ENCODE assay signal across 21 cellular contexts in the genomic region with DNA sequence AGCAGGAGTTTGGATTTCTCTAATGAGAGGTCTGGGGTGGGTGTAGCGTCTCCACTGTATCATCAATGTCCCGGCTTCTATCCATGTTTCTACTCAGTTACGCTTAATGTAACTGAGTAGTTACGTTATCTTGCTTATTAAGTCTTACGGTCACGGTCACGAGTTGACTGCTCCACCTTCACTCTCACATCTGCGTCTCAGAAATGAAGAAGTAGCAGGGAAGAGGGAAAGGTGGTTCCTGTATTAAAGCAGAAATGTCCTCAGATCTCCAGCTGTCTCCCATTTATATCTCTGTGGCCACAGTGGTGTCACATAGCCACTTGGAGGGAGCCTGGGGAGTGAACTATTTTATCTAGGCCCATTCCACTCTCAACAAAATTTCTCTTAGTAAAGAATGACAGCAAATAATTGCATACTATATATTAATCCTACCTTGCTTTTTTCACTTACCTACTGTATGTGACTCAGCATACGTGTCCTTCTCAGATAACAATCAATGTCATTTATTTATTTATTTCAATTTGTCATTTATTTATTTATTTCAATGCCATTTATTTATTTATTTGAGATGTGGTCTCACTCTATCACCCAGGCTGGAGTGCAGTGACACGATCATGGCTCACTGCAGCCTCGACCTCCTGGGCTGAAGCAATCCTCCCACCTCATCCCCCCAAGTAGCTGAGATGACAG. TPM values are rescaled to one million over a fixed set of nuclear protein-coding genes. Genes with fewer than 3 reads are reported as not detected.
DNase-seq lines count a peak whose midpoint lies in the region; ATAC-seq and TF ChIP-seq lines count a peak whose summit lies in the region.
"Had no signal": no experiment of that assay in that cellular context is flagged by ENCODE, and none has a peak within 500 bp of the region (broad histone marks: within the 10 kb centered on the region; RNA-seq: fewer than 3 reads in every experiment).

No MANE protein-coding gene starts in this region.

- peak overlapping the region; percentile 54; the same call in 1 of the 2 replicates for H2AFZ ChIP-seq in OCI-LY3 (ENCODE audit: low read depth, low read length)

- H3K4me3 Mint-ChIP-seq in endothelial cell (ENCODE audit: unreplicated experiment), result no peak overlapping the region
- H3K4me3 Mint-ChIP-seq: activated T-helper 17 cell treated with anti-CD3 and anti-CD28 coated beads, Interleukin-2, amount 50 U/mL, for 72 hours; endodermal cell; IgD-negative memory B cell; neural progenitor cell; type B pancreatic cell had no signal

- no peak overlapping the region for H3K9ac ChIP-seq in OCI-LY3 (ENCODE audit: low read length)
- H3K9ac ChIP-seq: neural progenitor cell had no signal

- H3K36me3 ChIP-seq in OCI-LY3 (replicated peaks; ENCODE audit: low read depth, low read length) (no peaks in the 10 kb centered on the region), upper lobe of left lung (no peaks in the 10 kb centered on the region)
- H3K36me3 ChIP-seq: neural progenitor cell had no signal

- in situ Hi-C loops in KBM-7 (cut with MboI; ENCODE audit: low pct_unique_long_range_greater_than_20kb, low sequenced_read_pairs), result no loop called here
- in situ Hi-C loops in GM13976 (cut with MboI; ENCODE audit: low sequenced_read_pairs, unreplicated experiment), result no loop called here

- no peak overlapping the region for H3K27ac Mint-ChIP-seq in endothelial cell (ENCODE audit: unreplicated experiment)
- H3K27ac Mint-ChIP-seq: activated T-helper 17 cell treated with anti-CD3 and anti-CD28 coated beads, Interleukin-2, amount 50 U/mL, for 72 hours; endodermal cell; IgD-negative memory B cell; neural progenitor cell had no signal

- peak; percentile 23 to 39 for ATAC-seq in upper lobe of left lung (ENCODE audit: low FRiP score in 2 of 2)
- ATAC-seq: activated T-helper 17 cell treated with anti-CD3 and anti-CD28 coated beads, Interleukin-2, amount 50 U/mL, for 72 hours; body of pancreas had no signal

- H3K9me3 Mint-ChIP-seq in endothelial cell (ENCODE audit: unreplicated experiment), result no peaks in the 10 kb centered on the region
- H3K9me3 Mint-ChIP-seq: activated T-helper 17 cell treated with anti-CD3 and anti-CD28 coated beads, Interleukin-2, amount 50 U/mL, for 72 hours; endodermal cell; IgD-negative memory B cell; neural progenitor cell; type B pancreatic cell had no signal

- peaks cover 36% of the 10 kb centered on the region for H3K4me1 Mint-ChIP-seq in endothelial cell (ENCODE audit: unreplicated experiment)
- H3K4me1 Mint-ChIP-seq: activated T-helper 17 cell treated with anti-CD3 and anti-CD28 coated beads, Interleukin-2, amount 50 U/mL, for 72 hours had no signal

- no peaks in the 10 kb centered on the region for H3K79me2 ChIP-seq in OCI-LY3 (ENCODE audit: low read length)

- H3K4me1 ChIP-seq in OCI-LY3 (ENCODE audit: low read length) (peaks cover 19% of the 10 kb centered on the region), upper lobe of left lung (peaks cover 8 to 32% (median 19%) of the 10 kb centered on the region in 4 donors)

- H3K36me3 Mint-ChIP-seq in endothelial cell (ENCODE audit: low read depth, unreplicated experiment), result no peaks in the 10 kb centered on the region
- H3K36me3 Mint-ChIP-seq: IgD-negative memory B cell, neural progenitor cell, type B pancreatic cell had no signal

- no peaks in the 10 kb centered on the region for H3K27me3 Mint-ChIP-seq in endothelial cell (ENCODE audit: unreplicated experiment)
- H3K27me3 Mint-ChIP-seq: type B pancreatic cell had no signal

- 74 to 86% methylated on average over 11 of the region's 11 CpGs for WGBS in upper lobe of left lung, 2 donors

- H3K4me3 ChIP-seq in OCI-LY3 (ENCODE audit: low read length), result peak overlapping the region; percentile 4; the same call in 1 of the 2 replicates
- H3K4me3 ChIP-seq in upper lobe of left lung, result no peak overlapping the region
- H3K4me3 ChIP-seq: body of pancreas, neural progenitor cell had no signal

- no peak for TF ChIP-seq POLR2A in upper lobe of left lung (IDR thresholded peaks at IDR 0.05)

- no peak for TF ChIP-seq CTCF in OCI-LY3 (IDR thresholded peaks at IDR 0.05; ENCODE audit: low read depth, low read length)
- no peak for TF ChIP-seq CTCF in upper lobe of left lung (IDR thresholded peaks at IDR 0.05)
- no peak for TF ChIP-seq CTCF in endothelial cell (IDR thresholded peaks at IDR 0.05; ENCODE audit: unreplicated experiment)
- TF ChIP-seq CTCF in GM13976 (IDR thresholded peaks at IDR 0.05; ENCODE audit: borderline replicate concordance, control extremely low read depth, extremely low read depth, insufficient read depth, missing control alignments), result no peak

- H3K9me3 ChIP-seq in OCI-LY3 (ENCODE audit: insufficient read depth, low read length), result no peaks in the 10 kb centered on the region
- H3K9me3 ChIP-seq in upper lobe of left lung, result no peaks in the 10 kb centered on the region
- H3K9me3 ChIP-seq: body of pancreas had no signal

- no peak overlapping the region for H3K27ac ChIP-seq in OCI-LY3 (ENCODE audit: low read length)
- no peak overlapping the region for H3K27ac ChIP-seq in upper lobe of left lung
- H3K27ac ChIP-seq: neural progenitor cell had no signal

- peak; percentile 92 for DNase-seq in KBM-7
- DNase-seq in ecto neural progenitor cell (ENCODE audit: low spot score), result peak; percentile 8
- DNase-seq in upper lobe of left lung, result no peak
- no peak for DNase-seq in endothelial cell (ENCODE audit: low spot score)
- no peak for DNase-seq in activated CD4-positive, alpha-beta T cell treated with anti-CD3 and anti-CD28 coated beads for 4 hours
- no peak for DNase-seq in GM13976 (ENCODE audit: low spot score)
- DNase-seq: activated CD4-positive, alpha-beta T cell treated with anti-CD3 and anti-CD28 coated beads, Interleukin-2, amount 50 U/mL, for 1 hour; EL; endodermal cell; midbrain; MM.1S; NCI-H187 treated with DMSO at 0.1 percent for 48 hours; NCI-H446 treated with DMSO at 0.1 percent for 48 hours; stimulated activated CD4-positive, alpha-beta T cell treated with anti-CD3 and anti-CD28 coated beads, Interleukin-4, amount 100 ng/mL, for 4 hours had no signal

- no peak for TF ChIP-seq EP300 in upper lobe of left lung (IDR thresholded peaks at IDR 0.05)

- no peaks in the 10 kb centered on the region for H3K27me3 ChIP-seq in OCI-LY3 (ENCODE audit: low read depth, low read length)
- H3K27me3 ChIP-seq in upper lobe of left lung, result no peaks in the 10 kb centered on the region
- H3K27me3 ChIP-seq: body of pancreas, neural progenitor cell had no signal

- peak overlapping the region; percentile 33 for H3K4me2 ChIP-seq in OCI-LY3 (ENCODE audit: low read length)
- H3K4me2 ChIP-seq: neural progenitor cell had no signal

- no peaks in the 10 kb centered on the region for H4K20me1 ChIP-seq in OCI-LY3 (ENCODE audit: insufficient read depth, low read length)

RNA-seq across cellular contexts. Expression of gene RNU6-1, which starts 39.7 kb away (rescaled TPM):
- not detected for total RNA-seq in upper lobe of left lung
- total RNA-seq in endothelial cell (ENCODE audit: unreplicated experiment), result not detected
- total RNA-seq: activated T-helper 17 cell treated with anti-CD3 and anti-CD28 coated beads, Interleukin-2, amount 50 U/mL, for 72 hours; body of pancreas; chondrocyte; endodermal cell had no signal

RNA-seq across cellular contexts. Expression of gene SKOR1, which starts 54.3 kb away (rescaled TPM):
- total RNA-seq in upper lobe of left lung, result 1 to 10 TPM in 2 of 6 donors, under 1 TPM in 4; 0.44 to 4.2 (median 0.63) TPM
- 0.21 TPM for total RNA-seq in endothelial cell (ENCODE audit: unreplicated experiment)

Comparison
In these comparisons a context has a peak if more than half of its experiments do, and no peak if none do; other contexts are left out.
1. DNase-seq: peak in KBM-7 (single experiment) and ecto neural progenitor cell (single experiment); none in upper lobe of left lung (0 of 2), endothelial cell (single experiment), activated CD4-positive, alpha-beta T cell treated with anti-CD3 and anti-CD28 coated beads for 4 hours (0 of 2) and GM13976 (single experiment).